21 cellular contexts compared by ENCODE assay signal in the genomic region with DNA sequence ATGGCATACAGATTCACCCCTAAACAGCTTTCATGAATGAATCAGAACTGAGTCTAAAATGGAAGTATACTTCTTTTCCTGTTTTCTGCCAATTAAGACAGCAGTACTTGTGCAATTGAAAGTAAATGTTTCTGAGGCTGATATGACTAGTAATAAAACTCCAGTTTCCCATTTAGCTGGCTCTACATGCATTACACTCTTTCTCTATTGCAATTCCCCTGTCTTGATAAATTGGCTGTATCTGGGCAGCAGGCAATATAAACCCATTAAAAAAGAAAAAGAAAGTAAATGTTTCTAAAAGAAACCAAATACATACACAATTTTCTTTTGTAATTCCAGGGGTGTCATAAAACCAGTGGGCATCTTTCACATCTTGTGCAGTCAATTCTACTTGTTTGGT.
"Had no signal": no experiment of that assay in that cellular context is flagged by ENCODE, and none has a peak within 500 bp of the region (broad histone marks: within the 10 kb centered on the region; RNA-seq: fewer than 3 reads in every experiment).

No MANE protein-coding gene starts in this region.

- H3K36me3 ChIP-seq: ovary had no signal

- H3K4me3 ChIP-seq: dorsolateral prefrontal cortex, ovary, psoas muscle, SJSA1, thoracic aorta, upper lobe of right lung had no signal

- H3K9me3 Mint-ChIP-seq: memory B cell had no signal

- H3K9me3 ChIP-seq: ovary, thoracic aorta, upper lobe of right lung had no signal

- H3K4me3 Mint-ChIP-seq: endodermal cell; memory B cell; T-helper 1 cell treated with Interleukin-12 subunit alpha and Interleukin-12 subunit beta and Interleukin-4 antibody, amounts not matched to agents 30 μg/mL and 1 μg/mL, for 36 hours had no signal

- H3K27me3 ChIP-seq: brain microvascular endothelial cell, dorsolateral prefrontal cortex, ovary, SJSA1, upper lobe of right lung had no signal

- FAIRE-seq: colon, small intestine had no signal

- H3K27ac ChIP-seq: brain microvascular endothelial cell, dorsolateral prefrontal cortex, epithelial cell of prostate, ovary, psoas muscle, SJSA1, thoracic aorta, upper lobe of right lung had no signal

- H3K27me3 Mint-ChIP-seq: memory B cell, naive B cell had no signal

- DNase-seq: activated CD4-positive, alpha-beta T cell treated with anti-CD3 and anti-CD28 coated beads, Interleukin-2, amount 50 U/mL, for 4 hours; activated CD8-positive, alpha-beta memory T cell treated with anti-CD3 and anti-CD28 coated beads, Interleukin-2, amount 50 U/mL, for 4 hours; aorta; brain microvascular endothelial cell; central memory CD4-positive, alpha-beta T cell; dorsolateral prefrontal cortex; endodermal cell; foreskin fibroblast; naive B cell; ovary; psoas muscle; right cardiac atrium; small intestine; stimulated activated CD4-positive, alpha-beta T cell treated with anti-CD3 and anti-CD28 coated beads, Interleukin-15, amount 100 ng/mL, for 24 hours; upper lobe of right lung had no signal

- ATAC-seq: psoas muscle, right cardiac atrium, upper lobe of right lung had no signal

- H3K27ac Mint-ChIP-seq: endodermal cell; memory B cell; T-helper 1 cell treated with Interleukin-12 subunit alpha and Interleukin-12 subunit beta and Interleukin-4 antibody, amounts not matched to agents 30 μg/mL and 1 μg/mL, for 36 hours had no signal
